ENCODE assay signal across 32 cellular contexts in genomic region chr12:50806176-50806575, GRCh38. TPM values are rescaled to one million over a fixed set of nuclear protein-coding genes. Genes with fewer than 3 reads are reported as not detected.
A peak's percentile ranks its signal among the peaks of the same experiment; 100 is the strongest.
DNase-seq lines count a peak whose midpoint lies in the region; ATAC-seq and TF ChIP-seq lines count a peak whose summit lies in the region.
"Had no signal": no experiment of that assay in that cellular context is flagged by ENCODE, and none has a peak within 500 bp of the region (broad histone marks: within the 10 kb centered on the region; RNA-seq: fewer than 3 reads in every experiment).

No MANE protein-coding gene starts in this region.

- DNase-seq in left ventricle myocardium superior (no peak), right cardiac atrium (no peak), NCI-H446 treated with DMSO at 0.1 percent for 48 hours (lab: John Stamatoyannopoulos, UW) (peak; percentile 61), fibroblast of peridontal ligament (ENCODE audit: extremely low read depth) (peak; percentile 7), prostate gland (ENCODE audit: low spot score) (no peak), NCI-H345 treated with DMSO at 0.1 percent for 48 hours (lab: John Stamatoyannopoulos, UW; ENCODE audit: unreplicated experiment) (no peak), GM10266 (ENCODE audit: extremely low spot score) (no peak)
- DNase-seq: activated CD4-positive, alpha-beta memory T cell treated with anti-CD3 and anti-CD28 coated beads for 36 hours; activated T-cell treated with anti-CD3 and anti-CD28 coated beads, Interleukin-2, amount 50 U/mL, for 72 hours; DMS79 treated with DMSO at 0.1 percent for 48 hours; endodermal cell; GOT3; mammary epithelial cell; NCI-H1092 treated with DMSO at 0.1 percent for 48 hours; NCI-H187 treated with DMSO at 0.1 percent for 48 hours; Right ventricle myocardium superior had no signal

- intact Hi-C loops in left ventricle myocardium superior (cut with micrococcal nuclease) (no loop called here), right cardiac atrium (cut with DNase I) (no loop called here), prostate gland (cut with DNase I) (no loop called here)

- H3K27ac ChIP-seq in right cardiac atrium (ENCODE audit: low read length) (no peak overlapping the region), prostate gland (no peak overlapping the region)
- H3K27ac ChIP-seq: ascending aorta, BLaER1, cardiac muscle cell, gastroesophageal sphincter, hepatocyte, skin epidermis, upper lobe of left lung had no signal

- peaks cover 0 to 2% of the 10 kb centered on the region in 2 donors for H3K36me3 ChIP-seq in prostate gland

- TF ChIP-seq CTCF in prostate gland (IDR thresholded peaks at IDR 0.05) (no peak), GM10266 (IDR thresholded peaks at IDR 0.05; ENCODE audit: control insufficient read depth, insufficient read depth, low read depth, missing control alignments) (no peak)

- WGBS in right cardiac atrium, result 96% methylated on average over 4 of the region's 4 CpGs
- WGBS in prostate gland, result 98% methylated on average over 4 of the region's 4 CpGs

- H3K4me3 ChIP-seq in right cardiac atrium (ENCODE audit: low read length) (no peak overlapping the region), prostate gland (no peak overlapping the region)
- H3K4me3 ChIP-seq: ascending aorta, BLaER1, cardiac muscle cell, gastroesophageal sphincter, hepatocyte, skin epidermis, upper lobe of left lung had no signal

- H3K4me1 ChIP-seq in right cardiac atrium (ENCODE audit: control insufficient read depth, insufficient read depth, low read length) (no peaks in the 10 kb centered on the region), prostate gland (replicated peaks) (no peaks in the 10 kb centered on the region)
- H3K4me1 ChIP-seq: ascending aorta, BLaER1, gastroesophageal sphincter, upper lobe of left lung had no signal

- H3K9me3 ChIP-seq in right cardiac atrium (ENCODE audit: control insufficient read depth, low read length) (no peaks in the 10 kb centered on the region), prostate gland (no peaks in the 10 kb centered on the region)
- H3K9me3 ChIP-seq: ascending aorta, gastroesophageal sphincter, upper lobe of left lung had no signal

- no peaks in the 10 kb centered on the region for H3K27me3 ChIP-seq in right cardiac atrium (ENCODE audit: control insufficient read depth, insufficient read depth)
- no peaks in the 10 kb centered on the region for H3K27me3 ChIP-seq in prostate gland (replicated peaks; ENCODE audit: insufficient read depth)
- H3K27me3 ChIP-seq: ascending aorta, BLaER1, cardiac muscle cell, gastroesophageal sphincter, hepatocyte, upper lobe of left lung had no signal

- TF ChIP-seq POLR2A in prostate gland (IDR thresholded peaks at IDR 0.05), result no peak

- ATAC-seq in left ventricle myocardium superior (peak; percentile 17), right cardiac atrium (no peak), GM21390 (IDR thresholded peaks at IDR 0.05; ENCODE audit: unreplicated experiment) (no peak)
- ATAC-seq: activated CD4-positive, CD25-positive, alpha-beta regulatory T cell treated with anti-CD3 and anti-CD28 coated beads, Interleukin-2, amount 50 U/mL, for 24 hours; activated T-cell treated with anti-CD3 and anti-CD28 coated beads, Interleukin-2, amount 50 U/mL, for 72 hours; esophagus mucosa; gastroesophageal sphincter; natural killer cell treated with Interleukin-12 subunit alpha and Interleukin-12 subunit beta and Interleukin-15 and Interleukin-18, amount 100 ng/mL, for 72 hours; stimulated activated memory B cell treated with anti-CD40 and anti-IgM and Interleukin-4, amounts not matched to agents 10 μg/mL and 1 μg/mL and 100 μg/mL, for 72 hours had no signal

RNA-seq across cellular contexts. Expression of gene TMPRSS12, which starts 36.5 kb away (rescaled TPM):
- total RNA-seq in left ventricle myocardium superior (not detected), right cardiac atrium (not detected), prostate gland (1 to 10 TPM in 1 of 2 donors, under 1 TPM in 1; 0.68 to 1.2 TPM)
- polyA plus RNA-seq in right cardiac atrium, result not detected
- total RNA-seq: activated CD4-positive, alpha-beta memory T cell treated with anti-CD3 and anti-CD28 coated beads for 36 hours; activated T-cell treated with anti-CD3 and anti-CD28 coated beads, Interleukin-2, amount 50 U/mL, for 72 hours; ascending aorta; cardiac muscle cell; endodermal cell; esophagus mucosa; gastroesophageal sphincter; hepatocyte; mammary epithelial cell; mucosa of gallbladder; natural killer cell treated with Interleukin-12 subunit alpha and Interleukin-12 subunit beta and Interleukin-15 and Interleukin-18, amount 100 ng/mL, for 72 hours; omental fat pad; renal cortical epithelial cell; Right ventricle myocardium superior; T-helper 2 cell treated with Interferon-gamma antibody and Interleukin-4, amounts not matched to agents 100 ng/mL and 5 ng/mL, for 36 hours; upper lobe of left lung had no signal
- polyA plus RNA-seq: cardiac muscle cell, hepatocyte, mammary epithelial cell had no signal

RNA-seq across cellular contexts. Expression of gene ATF1, which starts 42.3 kb away (rescaled TPM):
- 25.9 TPM for total RNA-seq in left ventricle myocardium superior
- total RNA-seq in right cardiac atrium, result 10 to 100 TPM; 22.9 to 33.1 (median 25.8) TPM
- polyA plus RNA-seq in right cardiac atrium, result 8.4 TPM
- 10 to 100 TPM; 20.2 to 27.4 TPM for total RNA-seq in prostate gland

Comparison
In these comparisons a context has a peak if more than half of its experiments do, and no peak if none do; other contexts are left out.
1. DNase-seq: peak in NCI-H446 treated with DMSO at 0.1 percent for 48 hours (single experiment) and fibroblast of peridontal ligament (single experiment); none in left ventricle myocardium superior (single experiment), right cardiac atrium (0 of 3), prostate gland (single experiment), NCI-H345 treated with DMSO at 0.1 percent for 48 hours (single experiment) and GM10266 (single experiment).